ENCODE assay signal across 16 cellular contexts in genomic region chr12:110794623-110795280, GRCh38. TPM values are rescaled to one million over a fixed set of nuclear protein-coding genes. Genes with fewer than 3 reads are reported as not detected.
A peak's percentile ranks its signal among the peaks of the same experiment; 100 is the strongest.
DNase-seq lines count a peak whose midpoint lies in the region; ATAC-seq and TF ChIP-seq lines count a peak whose summit lies in the region.
"Had no signal": no experiment of that assay in that cellular context is flagged by ENCODE, and none has a peak within 500 bp of the region (broad histone marks: within the 10 kb centered on the region; RNA-seq: fewer than 3 reads in every experiment).

No MANE protein-coding gene starts in this region.

- H3K4me3 ChIP-seq in uterus, result no peak overlapping the region

- no peaks in the 10 kb centered on the region for H3K4me1 ChIP-seq in uterus

- peak; percentile 82 for DNase-seq in Right ventricle myocardium inferior (ENCODE audit: missing footprints)
- no peak for DNase-seq in cardiac septum (ENCODE audit: low spot score)
- DNase-seq in fibroblast of gingiva (ENCODE audit: low read depth), result peak; percentile 70
- DNase-seq in myocyte (ENCODE audit: low read depth), result peak; percentile 64
- DNase-seq in uterus, result peak; percentile 18 to 35
- DNase-seq in NCI-H1105 treated with DMSO at 0.1 percent for 48 hours (lab: John Stamatoyannopoulos, UW), result no peak
- no peak for DNase-seq in DMS53 treated with DMSO at 0.1 percent for 48 hours (lab: John Stamatoyannopoulos, UW; ENCODE audit: unreplicated experiment)
- no peak for DNase-seq in amygdala (lab: John Stamatoyannopoulos, UW)
- DNase-seq: activated CD4-positive, alpha-beta memory T cell treated with anti-CD3 and anti-CD28 coated beads, Interleukin-2, amount 10 ng/mL, durations not matched to agents 7 days and 5 days; activated effector memory CD4-positive, alpha-beta T cell treated with Interleukin-2 at 50 U/mL for 16 hours; effector memory CD8-positive, alpha-beta T cell; GOT3; IMR-90; stimulated activated CD4-positive, alpha-beta T cell treated with anti-CD3 and anti-CD28 coated beads, Interleukin-1b, Interleukin-23, amount 100 ng/mL, for 48 hours had no signal

- no peaks in the 10 kb centered on the region for H3K36me3 ChIP-seq in uterus

- H3K27me3 ChIP-seq in uterus, result no peaks in the 10 kb centered on the region

- H3K27ac ChIP-seq in uterus, result no peak overlapping the region

- peak; percentile 87 for ATAC-seq in Right ventricle myocardium inferior
- ATAC-seq: effector memory CD8-positive, alpha-beta T cell had no signal

- intact Hi-C loops in Right ventricle myocardium inferior (cut with DNase I), result no loop called here
- intact Hi-C loops in cardiac septum (cut with DNase I), result no loop called here
- intact Hi-C loops in uterus (cut with DNase I; ENCODE audit: low total_unique reads), result no loop called here

- peaks cover 0 to 2% of the 10 kb centered on the region in 2 donors for H3K9me3 ChIP-seq in uterus

- TF ChIP-seq POLR2A in uterus (IDR thresholded peaks at IDR 0.05), result no peak

- TF ChIP-seq CTCF in uterus (IDR thresholded peaks at IDR 0.05), result no peak

RNA-seq across cellular contexts. Expression of gene CCDC63, which starts 52.0 kb away (rescaled TPM):
- total RNA-seq in Right ventricle myocardium inferior (not detected), cardiac septum (not detected), myocyte (not detected in 2 replicates), uterus (not detected)
- polyA plus RNA-seq in myocyte (2012), result 0.04 TPM
- total RNA-seq: activated CD4-positive, alpha-beta memory T cell treated with anti-CD3 and anti-CD28 coated beads, Interleukin-2, amount 10 ng/mL, durations not matched to agents 7 days and 5 days; IMR-90; progenitor cell of endocrine pancreas; ureter had no signal
- polyA plus RNA-seq: IMR-90 had no signal

RNA-seq across cellular contexts. Expression of gene PPP1CC, which starts 52.1 kb away (rescaled TPM):
- 163 TPM for total RNA-seq in Right ventricle myocardium inferior
- 102 TPM for total RNA-seq in cardiac septum
- 104 and 120 TPM in 2 replicates for total RNA-seq in myocyte
- 51.6 TPM for polyA plus RNA-seq in myocyte (2012)
- 100 to 1,000 TPM; 110 to 224 (median 134) TPM for total RNA-seq in uterus

Comparison
In these comparisons a context has a peak if more than half of its experiments do, and no peak if none do; other contexts are left out.
1. DNase-seq: peak in Right ventricle myocardium inferior (single experiment), fibroblast of gingiva (single experiment), myocyte (single experiment) and uterus (2 of 2); none in cardiac septum (single experiment), NCI-H1105 treated with DMSO at 0.1 percent for 48 hours (single experiment), DMS53 treated with DMSO at 0.1 percent for 48 hours (single experiment) and amygdala (0 of 56).